ENCODE assay signal across 2 cellular contexts in the genomic region with DNA sequence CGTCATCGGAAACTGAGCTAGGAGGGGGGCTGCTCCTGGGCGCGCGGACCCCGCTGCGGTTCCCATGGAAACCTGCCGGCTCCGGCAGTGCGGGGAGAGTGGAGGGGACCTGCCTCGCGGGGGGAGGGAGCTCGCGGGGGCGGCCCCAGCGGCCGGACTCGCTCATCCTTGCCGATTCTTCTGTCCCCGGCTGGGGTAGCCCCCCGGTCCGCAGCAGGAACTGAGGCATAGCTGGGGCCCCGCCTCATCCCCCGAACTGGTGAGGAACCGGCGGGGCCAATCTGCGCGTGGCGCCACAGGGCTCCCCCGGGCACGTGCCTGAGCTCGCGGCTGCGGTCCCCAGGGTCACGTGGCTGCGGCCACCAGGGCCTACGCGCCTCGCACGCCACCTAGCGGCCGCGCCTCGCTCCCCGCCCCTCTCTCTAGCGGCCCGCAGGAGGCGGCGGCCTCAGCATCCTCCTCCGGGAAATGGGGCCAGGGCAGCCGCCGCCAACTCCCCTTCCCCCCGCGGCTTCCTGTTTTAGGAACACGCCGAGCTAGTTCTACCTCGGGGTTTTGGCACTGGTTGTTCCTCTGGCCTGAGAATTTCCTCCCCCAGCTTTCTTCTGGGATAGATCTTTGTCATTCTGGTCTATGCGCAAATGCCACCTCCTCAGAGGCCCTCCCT.
A peak's percentile ranks its signal among the peaks of the same experiment; 100 is the strongest.
TF ChIP-seq lines count a peak whose summit lies in the region.

No MANE protein-coding gene starts in this region.

TF ChIP-seq in HEK293, 187 proteins besides CTCF, POLR2A, EP300 and RAD21 (continues in another document):
- TF ChIP-seq ZNF670 (tag by site-specific recombination; IDR thresholded peaks at IDR 0.05; ENCODE audit: low read depth) (no peak), ZNF24 (tag by site-specific recombination; IDR thresholded peaks at IDR 0.05) (0 out of 2 replicates have a peak, but pooled peaks have one; percentile 52), SCRT2 (tag by site-specific recombination; IDR thresholded peaks at IDR 0.05) (peak; percentile 63; the same call in 1 of the 2 replicates), ZFHX2 (tag by site-specific recombination; conservative IDR thresholded peaks at IDR 0.05) (peak; percentile 71), ZBTB21 (tag by site-specific recombination; IDR thresholded peaks at IDR 0.05) (0 out of 2 replicates have a peak, but pooled peaks have one; percentile 13), ZNF324 (tag by site-specific recombination; IDR thresholded peaks at IDR 0.05) (peak; percentile 70; the same call in 1 of the 2 replicates), ZNF664 (tag by site-specific recombination; IDR thresholded peaks at IDR 0.05) (no peak), ZNF394 (tag by site-specific recombination; IDR thresholded peaks at IDR 0.05; ENCODE audit: borderline replicate concordance) (peak; percentile 64; the same call in 1 of the 2 replicates), ATF2 (tag by site-specific recombination; IDR thresholded peaks at IDR 0.05; ENCODE audit: low read depth) (no peak), REPIN1 (tag by site-specific recombination; IDR thresholded peaks at IDR 0.05; ENCODE audit: low read depth) (no peak), ZFP3 (tag by site-specific recombination; IDR thresholded peaks at IDR 0.05; ENCODE audit: low read depth) (no peak), ZNF280C (tag by site-specific recombination; IDR thresholded peaks at IDR 0.05) (no peak), MZF1 (tag by site-specific recombination; IDR thresholded peaks at IDR 0.05; ENCODE audit: borderline replicate concordance) (peak; percentile 27), ZNF112 (tag by site-specific recombination; IDR thresholded peaks at IDR 0.05) (no peak)
- TF ChIP-seq, protein P1, sequence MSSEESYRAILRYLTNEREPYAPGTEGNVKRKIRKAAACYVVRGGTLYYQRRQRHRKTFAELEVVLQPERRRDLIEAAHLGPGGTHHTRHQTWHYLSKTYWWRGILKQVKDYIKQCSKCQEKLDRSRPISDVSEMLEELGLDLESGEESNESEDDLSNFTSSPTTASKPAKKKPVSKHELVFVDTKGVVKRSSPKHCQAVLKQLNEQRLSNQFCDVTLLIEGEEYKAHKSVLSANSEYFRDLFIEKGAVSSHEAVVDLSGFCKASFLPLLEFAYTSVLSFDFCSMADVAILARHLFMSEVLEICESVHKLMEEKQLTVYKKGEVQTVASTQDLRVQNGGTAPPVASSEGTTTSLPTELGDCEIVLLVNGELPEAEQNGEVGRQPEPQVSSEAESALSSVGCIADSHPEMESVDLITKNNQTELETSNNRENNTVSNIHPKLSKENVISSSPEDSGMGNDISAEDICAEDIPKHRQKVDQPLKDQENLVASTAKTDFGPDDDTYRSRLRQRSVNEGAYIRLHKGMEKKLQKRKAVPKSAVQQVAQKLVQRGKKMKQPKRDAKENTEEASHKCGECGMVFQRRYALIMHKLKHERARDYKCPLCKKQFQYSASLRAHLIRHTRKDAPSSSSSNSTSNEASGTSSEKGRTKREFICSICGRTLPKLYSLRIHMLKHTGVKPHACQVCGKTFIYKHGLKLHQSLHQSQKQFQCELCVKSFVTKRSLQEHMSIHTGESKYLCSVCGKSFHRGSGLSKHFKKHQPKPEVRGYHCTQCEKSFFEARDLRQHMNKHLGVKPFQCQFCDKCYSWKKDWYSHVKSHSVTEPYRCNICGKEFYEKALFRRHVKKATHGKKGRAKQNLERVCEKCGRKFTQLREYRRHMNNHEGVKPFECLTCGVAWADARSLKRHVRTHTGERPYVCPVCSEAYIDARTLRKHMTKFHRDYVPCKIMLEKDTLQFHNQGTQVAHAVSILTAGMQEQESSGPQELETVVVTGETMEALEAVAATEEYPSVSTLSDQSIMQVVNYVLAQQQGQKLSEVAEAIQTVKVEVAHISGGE (tag by site-specific recombination; conservative IDR thresholded peaks at IDR 0.05; ENCODE audit: low read depth) = peak; percentile 48; the same call in 1 of the 2 replicates

TF ChIP-seq in SK-N-SH, 30 proteins besides CTCF, POLR2A, EP300 and RAD21:
- TF ChIP-seq JUND (IDR thresholded peaks at IDR 0.05) (no peak; the same call in 1 of the 2 replicates), TEAD4 (IDR thresholded peaks at IDR 0.05; ENCODE audit: borderline replicate concordance, insufficient read depth) (0 out of 2 replicates have a peak, but pooled peaks have one; percentile 18), YY1 (IDR thresholded peaks at IDR 0.05; ENCODE audit: low read depth) (peak; percentile 44; the same call in 1 of the 2 replicates), USF2 (IDR thresholded peaks at IDR 0.05; ENCODE audit: borderline replicate concordance, low read depth, low read length) (peak; percentile 89), MEF2A (IDR thresholded peaks at IDR 0.05; ENCODE audit: borderline replicate concordance, low read depth) (no peak), SMC3 (IDR thresholded peaks at IDR 0.05; ENCODE audit: low read depth, low read length) (peak; percentile 72), NFIC (IDR thresholded peaks at IDR 0.05; ENCODE audit: borderline replicate concordance) (no peak), EZH2phosphoT487 (IDR thresholded peaks at IDR 0.05; ENCODE audit: borderline replicate concordance, low read depth) (no peak), CHD2 (IDR thresholded peaks at IDR 0.05; ENCODE audit: low read length, partially characterized antibody) (peak; percentile 65), MXI1 (IDR thresholded peaks at IDR 0.05; ENCODE audit: low read depth, low read length) (peak; percentile 97), TAF1 (IDR thresholded peaks at IDR 0.05; ENCODE audit: borderline replicate concordance, low read depth, low read length) (no peak), NRF1 (IDR thresholded peaks at IDR 0.05; ENCODE audit: low read depth, low read length) (no peak), GATA2 (CRISPR knock-in tag; IDR thresholded peaks at IDR 0.05) (no peak), GABPA (IDR thresholded peaks at IDR 0.05; ENCODE audit: low read depth) (no peak), RXRA (IDR thresholded peaks at IDR 0.05; ENCODE audit: borderline replicate concordance, low read depth) (no peak), USF1 (IDR thresholded peaks at IDR 0.05; ENCODE audit: borderline replicate concordance, low read depth) (peak; percentile 97), RFX5 (IDR thresholded peaks at IDR 0.05; ENCODE audit: low read length) (no peak), MAX (IDR thresholded peaks at IDR 0.05; ENCODE audit: low read depth) (peak; percentile 98), RCOR1 (IDR thresholded peaks at IDR 0.05; ENCODE audit: low read length) (peak; percentile 76), FOXM1 (IDR thresholded peaks at IDR 0.05; ENCODE audit: low read depth) (no peak), PBX3 (IDR thresholded peaks at IDR 0.05) (peak; percentile 42; the same call in 1 of the 2 replicates)
- TF ChIP-seq, protein P2, sequence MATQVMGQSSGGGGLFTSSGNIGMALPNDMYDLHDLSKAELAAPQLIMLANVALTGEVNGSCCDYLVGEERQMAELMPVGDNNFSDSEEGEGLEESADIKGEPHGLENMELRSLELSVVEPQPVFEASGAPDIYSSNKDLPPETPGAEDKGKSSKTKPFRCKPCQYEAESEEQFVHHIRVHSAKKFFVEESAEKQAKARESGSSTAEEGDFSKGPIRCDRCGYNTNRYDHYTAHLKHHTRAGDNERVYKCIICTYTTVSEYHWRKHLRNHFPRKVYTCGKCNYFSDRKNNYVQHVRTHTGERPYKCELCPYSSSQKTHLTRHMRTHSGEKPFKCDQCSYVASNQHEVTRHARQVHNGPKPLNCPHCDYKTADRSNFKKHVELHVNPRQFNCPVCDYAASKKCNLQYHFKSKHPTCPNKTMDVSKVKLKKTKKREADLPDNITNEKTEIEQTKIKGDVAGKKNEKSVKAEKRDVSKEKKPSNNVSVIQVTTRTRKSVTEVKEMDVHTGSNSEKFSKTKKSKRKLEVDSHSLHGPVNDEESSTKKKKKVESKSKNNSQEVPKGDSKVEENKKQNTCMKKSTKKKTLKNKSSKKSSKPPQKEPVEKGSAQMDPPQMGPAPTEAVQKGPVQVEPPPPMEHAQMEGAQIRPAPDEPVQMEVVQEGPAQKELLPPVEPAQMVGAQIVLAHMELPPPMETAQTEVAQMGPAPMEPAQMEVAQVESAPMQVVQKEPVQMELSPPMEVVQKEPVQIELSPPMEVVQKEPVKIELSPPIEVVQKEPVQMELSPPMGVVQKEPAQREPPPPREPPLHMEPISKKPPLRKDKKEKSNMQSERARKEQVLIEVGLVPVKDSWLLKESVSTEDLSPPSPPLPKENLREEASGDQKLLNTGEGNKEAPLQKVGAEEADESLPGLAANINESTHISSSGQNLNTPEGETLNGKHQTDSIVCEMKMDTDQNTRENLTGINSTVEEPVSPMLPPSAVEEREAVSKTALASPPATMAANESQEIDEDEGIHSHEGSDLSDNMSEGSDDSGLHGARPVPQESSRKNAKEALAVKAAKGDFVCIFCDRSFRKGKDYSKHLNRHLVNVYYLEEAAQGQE (IDR thresholded peaks at IDR 0.05; ENCODE audit: low read depth, low read length) = peak; percentile 70
- TF ChIP-seq, protein P3, sequence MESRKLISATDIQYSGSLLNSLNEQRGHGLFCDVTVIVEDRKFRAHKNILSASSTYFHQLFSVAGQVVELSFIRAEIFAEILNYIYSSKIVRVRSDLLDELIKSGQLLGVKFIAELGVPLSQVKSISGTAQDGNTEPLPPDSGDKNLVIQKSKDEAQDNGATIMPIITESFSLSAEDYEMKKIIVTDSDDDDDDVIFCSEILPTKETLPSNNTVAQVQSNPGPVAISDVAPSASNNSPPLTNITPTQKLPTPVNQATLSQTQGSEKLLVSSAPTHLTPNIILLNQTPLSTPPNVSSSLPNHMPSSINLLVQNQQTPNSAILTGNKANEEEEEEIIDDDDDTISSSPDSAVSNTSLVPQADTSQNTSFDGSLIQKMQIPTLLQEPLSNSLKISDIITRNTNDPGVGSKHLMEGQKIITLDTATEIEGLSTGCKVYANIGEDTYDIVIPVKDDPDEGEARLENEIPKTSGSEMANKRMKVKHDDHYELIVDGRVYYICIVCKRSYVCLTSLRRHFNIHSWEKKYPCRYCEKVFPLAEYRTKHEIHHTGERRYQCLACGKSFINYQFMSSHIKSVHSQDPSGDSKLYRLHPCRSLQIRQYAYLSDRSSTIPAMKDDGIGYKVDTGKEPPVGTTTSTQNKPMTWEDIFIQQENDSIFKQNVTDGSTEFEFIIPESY (IDR thresholded peaks at IDR 0.05; ENCODE audit: borderline replicate concordance, low read depth) = peak; percentile 57; the same call in 1 of the 2 replicates
